17 cellular contexts compared by ENCODE assay signal in the genomic region with DNA sequence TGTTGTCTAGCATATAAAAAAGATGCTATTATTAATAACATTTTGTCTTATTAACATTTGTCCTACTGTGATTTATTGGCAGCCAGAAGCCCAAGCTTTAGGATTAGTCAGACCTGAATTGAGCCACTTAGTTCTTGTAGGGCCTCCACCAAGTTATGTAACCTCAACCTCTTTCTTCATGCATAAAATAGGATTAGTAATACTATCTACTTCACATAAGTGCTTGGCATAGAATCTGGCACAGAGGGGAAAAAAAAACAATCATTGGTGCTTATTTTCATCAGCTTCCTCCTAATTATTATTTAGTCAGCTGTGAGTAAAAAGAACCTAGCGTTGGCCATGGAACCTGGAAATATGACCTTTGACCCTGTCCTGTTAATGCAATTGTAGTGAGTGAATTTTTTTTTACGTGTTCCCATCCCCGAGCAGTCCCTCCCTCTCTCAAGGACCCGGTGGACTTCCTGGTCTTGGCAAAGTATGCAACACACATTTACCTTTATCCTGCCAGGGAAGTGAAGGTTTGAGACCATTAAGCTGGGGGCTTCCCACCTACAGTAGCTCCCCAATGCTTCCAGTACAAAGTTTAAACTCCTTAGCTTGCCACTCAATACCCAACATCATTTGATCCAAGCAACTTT.
DNase-seq lines count a peak whose midpoint lies in the region; ATAC-seq and TF ChIP-seq lines count a peak whose summit lies in the region.
"Had no signal": no experiment of that assay in that cellular context is flagged by ENCODE, and none has a peak within 500 bp of the region (broad histone marks: within the 10 kb centered on the region; RNA-seq: fewer than 3 reads in every experiment).

No MANE protein-coding gene starts in this region.

- CTCF ChIA-PET in WTC11 (lab: Charles Lee) = no interaction called here

- no peak overlapping the region for H3K4me3 ChIP-seq in retinal pigment epithelial cell (ENCODE audit: low read length)
- H3K4me3 ChIP-seq: GM12878, PC-9, SK-N-MC had no signal

- POLR2A ChIA-PET in WTC11 (lab: Charles Lee) = no interaction called here

- peak; percentile 67 for ATAC-seq in esophagus mucosa
- ATAC-seq in GM21619 (IDR thresholded peaks at IDR 0.05; ENCODE audit: unreplicated experiment) = no peak
- ATAC-seq in WTC11 = no peak
- ATAC-seq: GM12878 had no signal

- H3K27ac Mint-ChIP-seq in WTC11 = no peak overlapping the region

- no peaks in the 10 kb centered on the region for H3K27me3 Mint-ChIP-seq in WTC11 (ENCODE audit: low read depth)

- H3K36me3 Mint-ChIP-seq in WTC11 = no peaks in the 10 kb centered on the region; the same call in 1 of the 2 replicates

- DNase-seq in NCI-H2107 treated with DMSO at 0.1 percent for 48 hours (lab: John Stamatoyannopoulos, UW; ENCODE audit: unreplicated experiment) (peak; percentile 2), NCI-H2107 (lab: John Stamatoyannopoulos, UW) (no peak), NCI-H69 (lab: John Stamatoyannopoulos, UW) (peak; percentile 8), retinal pigment epithelial cell (ENCODE audit: low read depth) (peak; percentile 85), SKM-1 treated with dmso at 0.1 percent for 144 hours (lab: John Stamatoyannopoulos, UW; ENCODE audit: unreplicated experiment) (no peak), WTC11 (ENCODE audit: low spot score) (no peak)
- DNase-seq: COR-L47, DMS79, H7, NCI-H1436 treated with DMSO at 0.1 percent for 48 hours, NCI-H2081 treated with DMSO at 0.1 percent for 48 hours, NCI-H510A, PC-9 had no signal

- no peaks in the 10 kb centered on the region for H3K4me1 Mint-ChIP-seq in WTC11

- peaks cover under 1% of the 10 kb centered on the region; the same call in 1 of the 2 replicates for H3K9me3 Mint-ChIP-seq in WTC11

- no peak for TF ChIP-seq CTCF in retinal pigment epithelial cell (conservative IDR thresholded peaks at IDR 0.05; ENCODE audit: low read depth, low read length)
- TF ChIP-seq CTCF in WTC11 (IDR thresholded peaks at IDR 0.05) = no peak

- no peak overlapping the region for H3K4me3 Mint-ChIP-seq in WTC11

TF ChIP-seq in WTC11, 78 proteins besides CTCF, POLR2A, EP300 and RAD21:
- TF ChIP-seq ETV6 (CRISPR knock-in tag; IDR thresholded peaks at IDR 0.05) (no peak), PRDM15 (CRISPR knock-in tag; IDR thresholded peaks at IDR 0.05) (no peak), NFE2L1 (CRISPR knock-in tag; IDR thresholded peaks at IDR 0.05) (no peak), GRHL2 (CRISPR knock-in tag; IDR thresholded peaks at IDR 0.05; ENCODE audit: insufficient replicate concordance, severe bottlenecking) (no peak), ZNF317 (CRISPR knock-in tag; IDR thresholded peaks at IDR 0.05; ENCODE audit: borderline replicate concordance, low read depth) (no peak), TP53 (CRISPR knock-in tag; IDR thresholded peaks at IDR 0.05) (no peak), TCF7 (CRISPR knock-in tag; IDR thresholded peaks at IDR 0.05; ENCODE audit: low read depth) (no peak), AFF4 (CRISPR knock-in tag; IDR thresholded peaks at IDR 0.05; ENCODE audit: borderline replicate concordance) (no peak), ERG (CRISPR knock-in tag; IDR thresholded peaks at IDR 0.05) (no peak), EMX1 (CRISPR knock-in tag; IDR thresholded peaks at IDR 0.05) (no peak), IRF2 (CRISPR knock-in tag; IDR thresholded peaks at IDR 0.05; ENCODE audit: borderline replicate concordance, low read depth) (no peak)

Comparison
In these comparisons a context has a peak if more than half of its experiments do, and no peak if none do; other contexts are left out.
1. DNase-seq: peak in NCI-H2107 treated with DMSO at 0.1 percent for 48 hours (single experiment), NCI-H69 (single experiment) and retinal pigment epithelial cell (single experiment); none in NCI-H2107 (single experiment), SKM-1 treated with dmso at 0.1 percent for 144 hours (single experiment) and WTC11 (single experiment).